In the genomic region with DNA sequence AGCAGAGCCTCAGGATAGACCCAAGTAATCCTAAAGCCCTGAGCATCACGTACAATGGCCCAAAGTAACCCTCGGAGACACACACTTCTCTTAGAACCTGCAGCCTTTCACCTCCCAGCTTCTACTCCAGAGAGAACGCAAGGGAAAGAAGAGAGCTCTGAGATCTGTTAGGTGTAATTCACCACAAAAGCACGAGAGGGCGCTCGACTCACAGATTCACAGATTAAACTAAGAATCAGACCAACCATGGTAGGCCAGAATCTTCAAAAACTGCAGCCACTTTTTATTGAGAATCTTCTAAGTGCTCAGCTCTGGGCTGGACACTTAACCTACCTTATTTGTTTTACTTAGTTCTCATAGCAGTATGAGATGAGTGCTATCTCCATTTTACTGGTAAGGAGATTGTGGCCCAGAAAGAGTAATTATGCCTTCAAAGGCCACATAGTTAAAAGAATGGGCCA, we compare ENCODE assay signal across 1 cellular context.
TF ChIP-seq lines count a peak whose summit lies in the region.

No MANE protein-coding gene starts in this region.

TF ChIP-seq in K562, 482 proteins besides CTCF, POLR2A, EP300 and RAD21 (continues in another document):
- no peak for TF ChIP-seq EZH2 (IDR thresholded peaks at IDR 0.05; ENCODE audit: borderline replicate concordance, low read depth, low read length)
- TF ChIP-seq TRIM24 (IDR thresholded peaks at IDR 0.05): no peak
- TF ChIP-seq JUND (IDR thresholded peaks at IDR 0.05; ENCODE audit: borderline replicate concordance, low read depth, low read length): peak; percentile 45; the same call in 1 of the 2 replicates
- no peak for TF ChIP-seq JUND (tag; IDR thresholded peaks at IDR 0.05; ENCODE audit: borderline replicate concordance, low read depth, low read length)
- no peak for TF ChIP-seq MIER1 (IDR thresholded peaks at IDR 0.05; ENCODE audit: low read depth)
- no peak for TF ChIP-seq GATAD2A (IDR thresholded peaks at IDR 0.05)
- no peak for TF ChIP-seq TRIM25 (IDR thresholded peaks at IDR 0.05; ENCODE audit: borderline replicate concordance)
- no peak for TF ChIP-seq GATAD2B (IDR thresholded peaks at IDR 0.05; ENCODE audit: borderline replicate concordance)
- TF ChIP-seq SMARCB1 (IDR thresholded peaks at IDR 0.05; ENCODE audit: insufficient read length, low read depth): no peak
- TF ChIP-seq MECOM (CRISPR knock-in tag; IDR thresholded peaks at IDR 0.05): no peak
- no peak for TF ChIP-seq ZNF511 (CRISPR knock-in tag; IDR thresholded peaks at IDR 0.05)
- TF ChIP-seq ZNF3 (CRISPR knock-in tag; IDR thresholded peaks at IDR 0.05): no peak
- TF ChIP-seq OTX1 (CRISPR knock-in tag; IDR thresholded peaks at IDR 0.05): no peak
- TF ChIP-seq ARNT (IDR thresholded peaks at IDR 0.05): no peak; a peak in 1 of 4 replicates
- no peak for TF ChIP-seq POLR3G (IDR thresholded peaks at IDR 0.05; ENCODE audit: extremely low read depth, insufficient read length, insufficient replicate concordance)
- no peak for TF ChIP-seq DNMT1 (IDR thresholded peaks at IDR 0.05)
- TF ChIP-seq PHF20 (IDR thresholded peaks at IDR 0.05; ENCODE audit: partially characterized antibody): no peak
- TF ChIP-seq ETV5 (CRISPR knock-in tag; IDR thresholded peaks at IDR 0.05; ENCODE audit: low read depth): no peak; the same call in 1 of the 2 replicates
- TF ChIP-seq ETV6 (IDR thresholded peaks at IDR 0.05; ENCODE audit: borderline replicate concordance in 1 of 2, low read depth in 2 of 2, low read length in 1 of 2): no peak
- no peak for TF ChIP-seq ETV6 (CRISPR knock-in tag; IDR thresholded peaks at IDR 0.05; ENCODE audit: borderline replicate concordance)
- TF ChIP-seq, protein P1, sequence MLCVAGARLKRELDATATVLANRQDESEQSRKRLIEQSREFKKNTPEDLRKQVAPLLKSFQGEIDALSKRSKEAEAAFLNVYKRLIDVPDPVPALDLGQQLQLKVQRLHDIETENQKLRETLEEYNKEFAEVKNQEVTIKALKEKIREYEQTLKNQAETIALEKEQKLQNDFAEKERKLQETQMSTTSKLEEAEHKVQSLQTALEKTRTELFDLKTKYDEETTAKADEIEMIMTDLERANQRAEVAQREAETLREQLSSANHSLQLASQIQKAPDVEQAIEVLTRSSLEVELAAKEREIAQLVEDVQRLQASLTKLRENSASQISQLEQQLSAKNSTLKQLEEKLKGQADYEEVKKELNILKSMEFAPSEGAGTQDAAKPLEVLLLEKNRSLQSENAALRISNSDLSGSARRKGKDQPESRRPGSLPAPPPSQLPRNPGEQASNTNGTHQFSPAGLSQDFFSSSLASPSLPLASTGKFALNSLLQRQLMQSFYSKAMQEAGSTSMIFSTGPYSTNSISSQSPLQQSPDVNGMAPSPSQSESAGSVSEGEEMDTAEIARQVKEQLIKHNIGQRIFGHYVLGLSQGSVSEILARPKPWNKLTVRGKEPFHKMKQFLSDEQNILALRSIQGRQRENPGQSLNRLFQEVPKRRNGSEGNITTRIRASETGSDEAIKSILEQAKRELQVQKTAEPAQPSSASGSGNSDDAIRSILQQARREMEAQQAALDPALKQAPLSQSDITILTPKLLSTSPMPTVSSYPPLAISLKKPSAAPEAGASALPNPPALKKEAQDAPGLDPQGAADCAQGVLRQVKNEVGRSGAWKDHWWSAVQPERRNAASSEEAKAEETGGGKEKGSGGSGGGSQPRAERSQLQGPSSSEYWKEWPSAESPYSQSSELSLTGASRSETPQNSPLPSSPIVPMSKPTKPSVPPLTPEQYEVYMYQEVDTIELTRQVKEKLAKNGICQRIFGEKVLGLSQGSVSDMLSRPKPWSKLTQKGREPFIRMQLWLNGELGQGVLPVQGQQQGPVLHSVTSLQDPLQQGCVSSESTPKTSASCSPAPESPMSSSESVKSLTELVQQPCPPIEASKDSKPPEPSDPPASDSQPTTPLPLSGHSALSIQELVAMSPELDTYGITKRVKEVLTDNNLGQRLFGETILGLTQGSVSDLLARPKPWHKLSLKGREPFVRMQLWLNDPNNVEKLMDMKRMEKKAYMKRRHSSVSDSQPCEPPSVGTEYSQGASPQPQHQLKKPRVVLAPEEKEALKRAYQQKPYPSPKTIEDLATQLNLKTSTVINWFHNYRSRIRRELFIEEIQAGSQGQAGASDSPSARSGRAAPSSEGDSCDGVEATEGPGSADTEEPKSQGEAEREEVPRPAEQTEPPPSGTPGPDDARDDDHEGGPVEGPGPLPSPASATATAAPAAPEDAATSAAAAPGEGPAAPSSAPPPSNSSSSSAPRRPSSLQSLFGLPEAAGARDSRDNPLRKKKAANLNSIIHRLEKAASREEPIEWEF (CRISPR knock-in tag; IDR thresholded peaks at IDR 0.05): no peak
- TF ChIP-seq RCOR1 (IDR thresholded peaks at IDR 0.05; ENCODE audit: borderline replicate concordance in 1 of 2, low read depth in 2 of 2, low read length in 2 of 2): peak in 1 of 2 experiments; percentile 20; a peak in 1 of 4 replicates
- no peak for TF ChIP-seq WHSC1 (IDR thresholded peaks at IDR 0.05; ENCODE audit: low read length)
- no peak for TF ChIP-seq NCOA6 (IDR thresholded peaks at IDR 0.05)
- TF ChIP-seq KDM1A (IDR thresholded peaks at IDR 0.05): no peak
- no peak for TF ChIP-seq MCM7 (IDR thresholded peaks at IDR 0.05)
- 0 out of 2 replicates have a peak, but pooled peaks have one; percentile 21 for TF ChIP-seq ZNF384 (IDR thresholded peaks at IDR 0.05; ENCODE audit: low read depth, low read length)
- peak; percentile 68; the same call in 1 of the 2 replicates for TF ChIP-seq AFF4 (CRISPR knock-in tag; IDR thresholded peaks at IDR 0.05)
- no peak for TF ChIP-seq ZNF589 (CRISPR knock-in tag; IDR thresholded peaks at IDR 0.05; ENCODE audit: low read depth)
- TF ChIP-seq, protein P2, sequence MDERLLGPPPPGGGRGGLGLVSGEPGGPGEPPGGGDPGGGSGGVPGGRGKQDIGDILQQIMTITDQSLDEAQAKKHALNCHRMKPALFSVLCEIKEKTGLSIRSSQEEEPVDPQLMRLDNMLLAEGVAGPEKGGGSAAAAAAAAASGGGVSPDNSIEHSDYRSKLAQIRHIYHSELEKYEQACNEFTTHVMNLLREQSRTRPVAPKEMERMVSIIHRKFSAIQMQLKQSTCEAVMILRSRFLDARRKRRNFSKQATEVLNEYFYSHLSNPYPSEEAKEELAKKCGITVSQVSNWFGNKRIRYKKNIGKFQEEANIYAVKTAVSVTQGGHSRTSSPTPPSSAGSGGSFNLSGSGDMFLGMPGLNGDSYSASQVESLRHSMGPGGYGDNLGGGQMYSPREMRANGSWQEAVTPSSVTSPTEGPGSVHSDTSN (CRISPR knock-in tag; IDR thresholded peaks at IDR 0.05; ENCODE audit: low read depth): no peak
- TF ChIP-seq, protein P2 (tag; conservative IDR thresholded peaks at IDR 0.05; ENCODE audit: low read depth): no peak
- peak; percentile 54; the same call in 1 of the 2 replicates for TF ChIP-seq ZFX (CRISPR knock-in tag; IDR thresholded peaks at IDR 0.05)
- TF ChIP-seq ZNF444 (CRISPR knock-in tag; IDR thresholded peaks at IDR 0.05): no peak
- TF ChIP-seq ZNF347 (CRISPR knock-in tag; IDR thresholded peaks at IDR 0.05; ENCODE audit: low read depth): no peak
- no peak for TF ChIP-seq RBM17 (IDR thresholded peaks at IDR 0.05; ENCODE audit: borderline replicate concordance, low read depth, low read length)
- TF ChIP-seq ZNF644 (tag; IDR thresholded peaks at IDR 0.05; ENCODE audit: low read depth): no peak
- no peak for TF ChIP-seq PURB (CRISPR knock-in tag; IDR thresholded peaks at IDR 0.05; ENCODE audit: low read depth)
- TF ChIP-seq PHB (CRISPR knock-in tag; IDR thresholded peaks at IDR 0.05): no peak
- TF ChIP-seq SMC3 (conservative IDR thresholded peaks at IDR 0.05; ENCODE audit: insufficient read depth, low read depth, low read length): peak; percentile 89
- TF ChIP-seq ZNF561 (CRISPR knock-in tag; conservative IDR thresholded peaks at IDR 0.05): no peak
- peak; percentile 42 for TF ChIP-seq L3MBTL2 (IDR thresholded peaks at IDR 0.05)
- TF ChIP-seq SIX5 (IDR thresholded peaks at IDR 0.05; ENCODE audit: borderline replicate concordance in 1 of 2, insufficient read depth in 1 of 2, low read depth in 1 of 2, low read length in 2 of 2): no peak
- no peak for TF ChIP-seq BRF1 (IDR thresholded peaks at IDR 0.05; ENCODE audit: borderline replicate concordance, extremely low read depth, insufficient read length)
- no peak for TF ChIP-seq SMARCA5 (IDR thresholded peaks at IDR 0.05)
- no peak for TF ChIP-seq ARID3B (CRISPR knock-in tag; IDR thresholded peaks at IDR 0.05; ENCODE audit: borderline replicate concordance)
- no peak for TF ChIP-seq PHF8 (IDR thresholded peaks at IDR 0.05; ENCODE audit: borderline replicate concordance, low read length)
- peak in 1 of 2 experiments; percentile 66; a peak in 2 of 4 replicates for TF ChIP-seq TBL1XR1 (IDR thresholded peaks at IDR 0.05; ENCODE audit: low read length in 2 of 2)
- no peak for TF ChIP-seq MXI1 (IDR thresholded peaks at IDR 0.05; ENCODE audit: low read depth, low read length)
- TF ChIP-seq TFE3 (CRISPR knock-in tag; IDR thresholded peaks at IDR 0.05): no peak
